In the genomic region with DNA sequence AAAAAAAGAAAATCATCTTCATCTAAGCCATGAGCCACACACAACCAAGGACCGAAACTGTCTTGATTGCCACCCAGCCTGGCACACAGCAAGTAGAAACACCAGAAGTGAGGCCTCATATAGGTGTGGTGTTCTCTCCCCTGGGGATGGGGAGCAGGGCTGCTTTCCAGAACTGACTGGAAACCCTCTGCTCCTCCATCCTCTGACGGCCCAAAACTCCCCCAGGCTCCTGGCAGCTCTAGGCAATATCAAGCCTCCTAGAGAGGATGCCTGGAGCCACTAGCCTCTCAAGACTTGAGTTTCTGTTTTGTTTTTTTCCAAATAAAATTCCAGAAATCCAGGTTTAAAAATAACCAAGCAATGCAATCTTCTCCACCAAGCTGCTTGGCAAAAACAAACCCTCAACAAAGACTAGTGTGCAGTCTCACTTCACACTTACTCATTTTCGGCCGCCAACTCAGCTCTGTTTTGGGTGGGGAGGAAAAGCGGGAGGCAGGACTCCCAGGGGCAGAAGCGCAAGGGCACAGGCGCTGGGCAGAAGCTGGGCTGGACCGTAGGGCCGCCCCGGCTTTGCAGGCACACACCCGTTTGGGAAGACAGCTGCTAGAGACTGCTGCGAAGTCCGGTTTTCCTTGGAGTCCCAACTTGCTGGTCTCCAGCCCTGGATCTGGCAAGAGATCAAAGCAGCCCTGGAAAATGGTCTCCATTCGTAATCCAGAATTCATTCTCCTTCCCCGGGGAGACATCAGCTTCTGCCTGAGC, we compare ENCODE assay signal across 10 cellular contexts.
A peak's percentile ranks its signal among the peaks of the same experiment; 100 is the strongest.
DNase-seq lines count a peak whose midpoint lies in the region; ATAC-seq, FAIRE-seq and TF ChIP-seq lines count a peak whose summit lies in the region.
"Had no signal": no experiment of that assay in that cellular context is flagged by ENCODE, and none has a peak within 500 bp of the region (broad histone marks: within the 10 kb centered on the region; RNA-seq: fewer than 3 reads in every experiment).

No MANE protein-coding gene starts in this region.

- H3K4me3 ChIP-seq in mammary epithelial cell (replicated peaks in 1 of 3; ENCODE audit: insufficient read depth in 1 of 3, low read depth in 2 of 3, low read length in 3 of 3) = no peak overlapping the region
- no peak overlapping the region for H3K4me3 ChIP-seq in keratinocyte (ENCODE audit: control insufficient read depth in 2 of 3, extremely low read depth in 1 of 3, insufficient read depth in 2 of 3, low read depth in 1 of 3, low read length in 3 of 3)
- peak overlapping the region in 2 of 7 experiments; percentile 9 to 11 for H3K4me3 ChIP-seq in skin epidermis

- intact Hi-C loops in mammary epithelial cell (cut with micrococcal nuclease) = no loop called here

- H3K4me1 ChIP-seq in mammary epithelial cell (ENCODE audit: insufficient read depth, low read length) (peaks cover 2% of the 10 kb centered on the region), keratinocyte (ENCODE audit: control insufficient read depth, extremely low read depth, insufficient read depth, low read length) (peaks cover 9% of the 10 kb centered on the region)

- no peak overlapping the region for H3K4me3 Mint-ChIP-seq in activated T-cell treated with anti-CD3 and anti-CD28 coated beads, Interleukin-2, amount 50 U/mL, for 4 hours

- H3K4me1 Mint-ChIP-seq in activated T-cell treated with anti-CD3 and anti-CD28 coated beads, Interleukin-2, amount 50 U/mL, for 4 hours (ENCODE audit: low read depth) = peaks cover 7% of the 10 kb centered on the region

- no peaks in the 10 kb centered on the region for H4K20me1 ChIP-seq in mammary epithelial cell (ENCODE audit: insufficient read depth, low read length)
- no peaks in the 10 kb centered on the region for H4K20me1 ChIP-seq in keratinocyte (ENCODE audit: control insufficient read depth, extremely low read depth, insufficient read depth, low read length)

- H3K9me3 ChIP-seq in mammary epithelial cell (replicated peaks; ENCODE audit: insufficient read depth, low read length) = no peaks in the 10 kb centered on the region
- H3K9me3 ChIP-seq in keratinocyte (ENCODE audit: control insufficient read depth, low read depth, low read length) = no peaks in the 10 kb centered on the region

- H3K36me3 Mint-ChIP-seq in activated T-cell treated with anti-CD3 and anti-CD28 coated beads, Interleukin-2, amount 50 U/mL, for 4 hours (ENCODE audit: insufficient read depth) = no peaks in the 10 kb centered on the region

- H3K4me2 ChIP-seq in mammary epithelial cell (ENCODE audit: insufficient read depth, low read depth, low read length) (peak overlapping the region; percentile 50), keratinocyte (ENCODE audit: control insufficient read depth, extremely low read depth, insufficient read depth, low read depth, low read length) (peak overlapping the region; percentile 27)

- H3K79me2 ChIP-seq in mammary epithelial cell (ENCODE audit: insufficient read depth, low read length) = no peaks in the 10 kb centered on the region
- no peaks in the 10 kb centered on the region for H3K79me2 ChIP-seq in keratinocyte (ENCODE audit: control insufficient read depth, insufficient read depth, low read length)

- in situ Hi-C loops in mammary epithelial cell (cut with MboI; ENCODE audit: low sequenced_read_pairs in 2 of 2) = no loop called here

- no peaks in the 10 kb centered on the region for H3K27me3 Mint-ChIP-seq in activated T-cell treated with anti-CD3 and anti-CD28 coated beads, Interleukin-2, amount 50 U/mL, for 4 hours (ENCODE audit: low read depth)

- dilution Hi-C loops in mammary epithelial cell (cut with HindIII; ENCODE audit: low sequenced_read_pairs) (no loop called here), keratinocyte (cut with MboI; ENCODE audit: extremely low pct_ligation_motif_present, low sequenced_read_pairs) (no loop called here)

- H3K9me1 ChIP-seq in keratinocyte (ENCODE audit: control insufficient read depth, extremely low read depth, insufficient read depth, low read length) = no peaks in the 10 kb centered on the region

- WGBS in mammary epithelial cell (ENCODE audit: low coverage, missing lambda C conversion rate) = 18% methylated on average over 15 of the region's 15 CpGs

- H3K9ac ChIP-seq in mammary epithelial cell (ENCODE audit: insufficient read depth, low read length) (no peak overlapping the region), keratinocyte (ENCODE audit: control insufficient read depth, extremely low read depth, insufficient read depth, low read length) (no peak overlapping the region)

- TF ChIP-seq CTCF in mammary epithelial cell (conservative IDR thresholded peaks at IDR 0.05 in 1 of 2, IDR thresholded peaks at IDR 0.05 in 1 of 2; ENCODE audit: extremely low read depth in 1 of 2, insufficient read depth in 1 of 2, low read depth in 1 of 2, low read length in 2 of 2) (no peak), keratinocyte (optimal IDR thresholded peaks at IDR 0.05 in 1 of 3, IDR thresholded peaks at IDR 0.05 in 1 of 3, conservative IDR thresholded peaks at IDR 0.05 in 1 of 3; ENCODE audit: extremely low read depth in 1 of 3, insufficient read depth in 2 of 3, low read length in 3 of 3) (no peak)

- peak; percentile 86 for DNase-seq in GM03348 (ENCODE audit: low spot score)
- DNase-seq in mammary epithelial cell = peak; percentile 29
- DNase-seq in keratinocyte (ENCODE audit: low read depth, low spot score) = no peak
- no peak for DNase-seq in RPMI8226
- DNase-seq in activated CD8-positive, alpha-beta memory T cell treated with anti-CD3 and anti-CD28 coated beads, Interleukin-2, amount 50 U/mL, for 4 hours = no peak
- no peak for DNase-seq in activated T-cell treated with anti-CD3 and anti-CD28 coated beads, Interleukin-2, amount 50 U/mL, for 4 hours
- DNase-seq: activated CD4-positive, alpha-beta T cell treated with anti-CD3 and anti-CD28 coated beads for 4 hours; DND-41 had no signal

- H3K36me3 ChIP-seq in mammary epithelial cell (ENCODE audit: insufficient read depth, low read length) (no peaks in the 10 kb centered on the region), keratinocyte (ENCODE audit: control insufficient read depth in 2 of 2, extremely low read depth in 1 of 2, insufficient read depth in 2 of 2, low read length in 2 of 2) (no peaks in the 10 kb centered on the region)

- CTCF ChIA-PET in mammary epithelial cell (lab: Charles Lee; ENCODE audit: low non-redundant PET) = no interaction called here

- no TSS peak for BruUV-seq in mammary epithelial cell (replicated peaks; lab: Mats Ljungman, UMichigan)

- H3K27ac ChIP-seq in mammary epithelial cell (ENCODE audit: insufficient read depth, low read depth, low read length) (no peak overlapping the region), keratinocyte (ENCODE audit: control insufficient read depth, insufficient read depth, low read length) (no peak overlapping the region), skin epidermis (peak overlapping the region in 18 of 21 experiments; percentile 4 to 82 (median 50))

- peak overlapping the region; percentile 73 for H2AFZ ChIP-seq in mammary epithelial cell (ENCODE audit: low read depth, low read length)
- peak overlapping the region; percentile 65 for H2AFZ ChIP-seq in keratinocyte (ENCODE audit: control insufficient read depth, low read length)

- no peak for FAIRE-seq in keratinocyte (lab: Jason Lieb, UNC)

- no peaks in the 10 kb centered on the region for H3K9me3 Mint-ChIP-seq in activated T-cell treated with anti-CD3 and anti-CD28 coated beads, Interleukin-2, amount 50 U/mL, for 4 hours

- H3K27me3 ChIP-seq in mammary epithelial cell (ENCODE audit: insufficient read depth, low read length) (no peaks in the 10 kb centered on the region), keratinocyte (ENCODE audit: control insufficient read depth, extremely low read depth, insufficient read depth, low read length) (no peaks in the 10 kb centered on the region)

- no peak for ATAC-seq in SK-N-SH treated with all-trans-retinoic acid at 6 μM for 48 hours
- ATAC-seq in activated T-cell treated with anti-CD3 and anti-CD28 coated beads, Interleukin-2, amount 50 U/mL, for 4 hours = no peak

TF ChIP-seq in SK-N-SH treated with all-trans-retinoic acid at 6 μM for 48 hours, 23 proteins besides CTCF, POLR2A, EP300 and RAD21:
- no peak for TF ChIP-seq ISL1 (CRISPR knock-in tag; IDR thresholded peaks at IDR 0.05)
TF ChIP-seq in SK-N-SH treated with all-trans-retinoic acid at 6 μM for 48 hours: peak in this region for 0.

Comparison
In these comparisons a context has a peak if more than half of its experiments do, and no peak if none do; other contexts are left out.
1. DNase-seq: peak in GM03348 (single experiment) and mammary epithelial cell (single experiment); none in keratinocyte (single experiment), RPMI8226 (single experiment), activated CD8-positive, alpha-beta memory T cell treated with anti-CD3 and anti-CD28 coated beads, Interleukin-2, amount 50 U/mL, for 4 hours (single experiment) and activated T-cell treated with anti-CD3 and anti-CD28 coated beads, Interleukin-2, amount 50 U/mL, for 4 hours (single experiment).
2. H3K27ac ChIP-seq: peak in skin epidermis (18 of 21); none in mammary epithelial cell (single experiment) and keratinocyte (single experiment).